9 cellular contexts compared by ENCODE assay signal in genomic region chrX:17933856-17934255, GRCh38.
"Had no signal": no experiment of that assay in that cellular context is flagged by ENCODE, and none has a peak within 500 bp of the region (broad histone marks: within the 10 kb centered on the region; RNA-seq: fewer than 3 reads in every experiment).

No MANE protein-coding gene starts in this region.

- H3K36me3 Mint-ChIP-seq: IgD-negative memory B cell had no signal

- H2AFZ ChIP-seq: GM23248 had no signal

- H3K4me1 Mint-ChIP-seq: IgD-negative memory B cell had no signal

- H3K27ac Mint-ChIP-seq: HFFc6, IgD-negative memory B cell had no signal

- H3K4me3 ChIP-seq: GM23248, HAP-1 had no signal

- FAIRE-seq: HepG2 had no signal

- H3K4me1 ChIP-seq: HAP-1 had no signal

- ATAC-seq: HCT116, HepG2 had no signal

- H3K9ac ChIP-seq: GM23248 had no signal

- H3K36me3 ChIP-seq: HAP-1 had no signal

- H3K9me3 ChIP-seq: HAP-1 had no signal

- H3K27ac ChIP-seq: GM23248, HL-60 had no signal

- H3K4me3 Mint-ChIP-seq: HFFc6, IgD-negative memory B cell had no signal

- DNase-seq: GM23248, GOT3, H7, HFFc6 had no signal
